In the genomic region with DNA sequence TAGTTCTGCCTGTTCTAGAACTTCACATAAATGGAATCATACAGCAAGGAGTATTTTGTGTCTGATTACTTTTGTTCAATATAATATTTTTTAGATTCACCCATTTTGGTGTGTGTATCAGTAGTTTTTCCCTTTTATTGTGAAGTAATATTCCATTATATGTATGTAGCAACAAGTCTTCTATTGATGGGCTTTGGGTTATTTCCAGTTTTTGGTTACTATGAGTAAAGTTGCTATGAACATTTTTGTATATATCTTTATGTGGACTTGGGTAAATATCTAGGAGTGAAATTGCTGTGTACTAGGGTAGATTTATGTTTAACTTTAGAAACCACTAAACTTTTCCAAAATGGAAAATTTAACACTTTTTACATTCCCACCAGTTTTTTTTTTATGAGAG, we compare ENCODE assay signal across 24 cellular contexts. TPM values are rescaled to one million over a fixed set of nuclear protein-coding genes. Genes with fewer than 3 reads are reported as not detected.
DNase-seq lines count a peak whose midpoint lies in the region; ATAC-seq and TF ChIP-seq lines count a peak whose summit lies in the region.
"Had no signal": no experiment of that assay in that cellular context is flagged by ENCODE, and none has a peak within 500 bp of the region (broad histone marks: within the 10 kb centered on the region; RNA-seq: fewer than 3 reads in every experiment).

No MANE protein-coding gene starts in this region.

- peaks cover 11 to 57% of the 10 kb centered on the region in 2 experiments; a peak in 3 of 4 replicates for H3K79me1 ChIP-seq in IMR-90 (ENCODE audit: low read depth in 1 of 2, low read length in 2 of 2)

- H3K9me1 ChIP-seq in IMR-90 (ENCODE audit: insufficient read depth, low read length): peaks cover under 1% of the 10 kb centered on the region; the same call in 1 of the 2 replicates

- H3K9me3 ChIP-seq in CD8-positive, alpha-beta T cell (ENCODE audit: low read length): no peaks in the 10 kb centered on the region
- H3K9me3 ChIP-seq in IMR-90 (ENCODE audit: control insufficient read depth, insufficient read depth, low read length): no peaks in the 10 kb centered on the region
- H3K9me3 ChIP-seq in adipocyte (ENCODE audit: control insufficient read depth, low read length): no peaks in the 10 kb centered on the region
- H3K9me3 ChIP-seq: Caco-2, neutrophil, SJSA1 had no signal

- DNase-seq in CD8-positive, alpha-beta T cell: no peak
- DNase-seq in IMR-90 (peak; percentile 28), adipocyte (ENCODE audit: low read depth) (peak; percentile 28), mesothelial cell of epicardium (ENCODE audit: low spot score in 2 of 2, unreplicated experiment in 2 of 2) (no peak), GM13976 (ENCODE audit: low spot score) (no peak), hepatic stellate cell (ENCODE audit: low spot score) (no peak)
- DNase-seq: activated CD4-positive, alpha-beta T cell treated with anti-CD3 and anti-CD28 coated beads, Interleukin-2, amount 50 U/mL, for 4 hours; activated CD8-positive, alpha-beta memory T cell treated with anti-CD3 and anti-CD28 coated beads, Interleukin-2, amount 50 U/mL, for 4 hours; activated gamma-delta T cell treated with Interleukin-2 at 50 U/mL for 16 hours; anterior cingulate cortex; Caco-2; DND-41; foreskin melanocyte; hippocampal formation; NCI-H1417 treated with DMSO at 0.1 percent for 48 hours; NCI-H2107; NCI-H446 treated with DMSO at 0.1 percent for 48 hours; T-helper 2 cell had no signal

- in situ Hi-C loops in IMR-90 (cut with MboI; ENCODE audit: low sequenced_read_pairs) (no loop called here), GM13976 (cut with MboI; ENCODE audit: low sequenced_read_pairs, unreplicated experiment) (no loop called here)

- no peak overlapping the region for H2BK5ac ChIP-seq in IMR-90 (ENCODE audit: low read depth, low read length, poor library complexity, severe bottlenecking)

- peak overlapping the region; percentile 9 for H3K27ac Mint-ChIP-seq in CD8-positive, alpha-beta T cell
- H3K27ac Mint-ChIP-seq in mesothelial cell of epicardium: peak overlapping the region; percentile 28
- H3K27ac Mint-ChIP-seq: stimulated activated effector memory CD8-positive, alpha-beta T cell treated with anti-CD3 and anti-CD28 coated beads, Interleukin-12 subunit alpha, Interleukin-12 subunit beta, amount 100 ng/mL, for 72 hours had no signal

- H2BK15ac ChIP-seq in IMR-90 (ENCODE audit: low read depth, low read length): no peak overlapping the region

- no peaks in the 10 kb centered on the region for H3K9me3 Mint-ChIP-seq in CD8-positive, alpha-beta T cell
- no peaks in the 10 kb centered on the region for H3K9me3 Mint-ChIP-seq in mesothelial cell of epicardium
- H3K9me3 Mint-ChIP-seq: stimulated activated effector memory CD8-positive, alpha-beta T cell treated with anti-CD3 and anti-CD28 coated beads, Interleukin-12 subunit alpha, Interleukin-12 subunit beta, amount 100 ng/mL, for 72 hours had no signal

- no peak overlapping the region for H3K18ac ChIP-seq in IMR-90 (ENCODE audit: low read depth, low read length)

- H3K14ac ChIP-seq in IMR-90 (replicated peaks; ENCODE audit: low read depth, low read length): no peak overlapping the region

- ATAC-seq in CD8-positive, alpha-beta T cell: no peak
- no peak for ATAC-seq in IMR-90 (ENCODE audit: low read depth)
- ATAC-seq in HG03460 (IDR thresholded peaks at IDR 0.05; ENCODE audit: unreplicated experiment): no peak
- ATAC-seq: Panc1; stimulated activated effector memory CD8-positive, alpha-beta T cell treated with anti-CD3 and anti-CD28 coated beads, Interleukin-12 subunit alpha, Interleukin-12 subunit beta, amount 100 ng/mL, for 72 hours had no signal

- POLR2A ChIA-PET in CD8-positive, alpha-beta T cell (lab: Charles Lee): no interaction called here
- POLR2A ChIA-PET in IMR-90 (lab: Charles Lee; ENCODE audit: unreplicated experiment): no interaction called here

- H2AK5ac ChIP-seq in IMR-90 (ENCODE audit: low read depth, low read length): no peak overlapping the region

- no peak overlapping the region for H4K8ac ChIP-seq in IMR-90 (ENCODE audit: low read depth in 2 of 2, low read length in 2 of 2)

- no peak overlapping the region for H2AK9ac ChIP-seq in IMR-90 (replicated peaks; ENCODE audit: low read depth, low read length, poor library complexity)

- H3K4me1 Mint-ChIP-seq in CD8-positive, alpha-beta T cell (ENCODE audit: low read depth): peaks cover 51% of the 10 kb centered on the region
- H3K4me1 Mint-ChIP-seq in mesothelial cell of epicardium: peaks cover 30% of the 10 kb centered on the region

- no peak overlapping the region for H3K27ac ChIP-seq in CD8-positive, alpha-beta T cell (ENCODE audit: low read depth, low read length)
- H3K27ac ChIP-seq in IMR-90 (ENCODE audit: insufficient read depth, low read length): no peak overlapping the region
- H3K27ac ChIP-seq: neutrophil, SJSA1, VCaP had no signal

- H4K5ac ChIP-seq in IMR-90 (ENCODE audit: low read depth, low read length): no peak overlapping the region

- no peaks in the 10 kb centered on the region for H3K27me3 Mint-ChIP-seq in CD8-positive, alpha-beta T cell (ENCODE audit: low read depth)
- no peaks in the 10 kb centered on the region for H3K27me3 Mint-ChIP-seq in mesothelial cell of epicardium (ENCODE audit: low read depth)

- H3K36me3 Mint-ChIP-seq in CD8-positive, alpha-beta T cell: no peaks in the 10 kb centered on the region
- no peaks in the 10 kb centered on the region for H3K36me3 Mint-ChIP-seq in mesothelial cell of epicardium
- H3K36me3 Mint-ChIP-seq: stimulated activated effector memory CD8-positive, alpha-beta T cell treated with anti-CD3 and anti-CD28 coated beads, Interleukin-12 subunit alpha, Interleukin-12 subunit beta, amount 100 ng/mL, for 72 hours had no signal

- TF ChIP-seq POLR2A in IMR-90 (IDR thresholded peaks at IDR 0.05; ENCODE audit: low read depth, low read length): no peak

- H2AFZ ChIP-seq in IMR-90 (replicated peaks; ENCODE audit: low read length, poor library complexity): no peak overlapping the region

- no peak overlapping the region for H3K4me3 Mint-ChIP-seq in CD8-positive, alpha-beta T cell
- no peak overlapping the region for H3K4me3 Mint-ChIP-seq in mesothelial cell of epicardium
- H3K4me3 Mint-ChIP-seq: stimulated activated effector memory CD8-positive, alpha-beta T cell treated with anti-CD3 and anti-CD28 coated beads, Interleukin-12 subunit alpha, Interleukin-12 subunit beta, amount 100 ng/mL, for 72 hours had no signal

- BruUV-seq in IMR-90 (replicated peaks; lab: Mats Ljungman, UMichigan): no TSS peak

- CTCF ChIA-PET in CD8-positive, alpha-beta T cell (lab: Charles Lee): no interaction called here
- CTCF ChIA-PET in IMR-90 (lab: Yijun Ruan, JAX): no interaction called here

- no peak overlapping the region for H3K4me3 ChIP-seq in CD8-positive, alpha-beta T cell (ENCODE audit: low read depth, low read length)
- H3K4me3 ChIP-seq in IMR-90 (ENCODE audit: insufficient read depth, low read depth, low read length): no peak overlapping the region
- no peak overlapping the region for H3K4me3 ChIP-seq in adipocyte (ENCODE audit: low read length)
- H3K4me3 ChIP-seq: SJSA1 had no signal

- H3K4ac ChIP-seq in IMR-90 (ENCODE audit: low read depth, low read length): no peak overlapping the region

- dilution Hi-C loops in IMR-90 (cut with HindIII; ENCODE audit: low sequenced_read_pairs, unreplicated experiment): no loop called here

- no peak overlapping the region for H3K56ac ChIP-seq in IMR-90 (ENCODE audit: extremely low read depth, insufficient read depth, low read length)

- TF ChIP-seq CTCF in CD8-positive, alpha-beta T cell (IDR thresholded peaks at IDR 0.05): no peak
- TF ChIP-seq CTCF in IMR-90 (conservative IDR thresholded peaks at IDR 0.05; ENCODE audit: low read depth, low read length) (no peak), mesothelial cell of epicardium (IDR thresholded peaks at IDR 0.05; ENCODE audit: unreplicated experiment) (no peak), GM13976 (IDR thresholded peaks at IDR 0.05; ENCODE audit: borderline replicate concordance, control extremely low read depth, extremely low read depth, insufficient read depth, missing control alignments) (no peak)

- no peak overlapping the region for H3K23ac ChIP-seq in IMR-90 (ENCODE audit: low read depth, low read length)

- H3K9ac ChIP-seq in IMR-90 (ENCODE audit: low read depth, low read length) (no peak overlapping the region), adipocyte (ENCODE audit: low read length) (no peak overlapping the region)

- intact Hi-C loops in CD8-positive, alpha-beta T cell (cut with DNase I, micrococcal nuclease): no loop called here
- intact Hi-C loops in IMR-90 (cut with micrococcal nuclease): no loop called here

- H3K4me1 ChIP-seq in CD8-positive, alpha-beta T cell (ENCODE audit: insufficient read depth, low read length): peaks cover 23% of the 10 kb centered on the region
- H3K4me1 ChIP-seq in IMR-90 (ENCODE audit: control insufficient read depth, insufficient read depth, low read length) (peaks cover 6% of the 10 kb centered on the region), adipocyte (ENCODE audit: control insufficient read depth, insufficient read depth, low read length) (peaks cover 44% of the 10 kb centered on the region)

- no peak overlapping the region for H2BK20ac ChIP-seq in IMR-90 (ENCODE audit: low read depth, low read length)

- H4K91ac ChIP-seq in IMR-90 (ENCODE audit: insufficient read depth, low read depth, low read length): no peak overlapping the region

- H3K27me3 ChIP-seq in CD8-positive, alpha-beta T cell (ENCODE audit: insufficient read depth, low read length): no peaks in the 10 kb centered on the region
- H3K27me3 ChIP-seq in IMR-90 (ENCODE audit: control insufficient read depth, insufficient read depth, low read length): no peaks in the 10 kb centered on the region
- no peaks in the 10 kb centered on the region for H3K27me3 ChIP-seq in adipocyte (replicated peaks; ENCODE audit: control insufficient read depth, insufficient read depth, low read length)
- H3K27me3 ChIP-seq: neutrophil, SJSA1 had no signal

- H2BK120ac ChIP-seq in IMR-90 (ENCODE audit: low read depth, low read length): no peak overlapping the region

- H4K20me1 ChIP-seq in IMR-90 (ENCODE audit: insufficient read depth, low read length): peaks cover 3% of the 10 kb centered on the region; the same call in 1 of the 2 replicates

- H3K36me3 ChIP-seq in CD8-positive, alpha-beta T cell (ENCODE audit: insufficient read depth, low read length): no peaks in the 10 kb centered on the region
- H3K36me3 ChIP-seq in IMR-90 (ENCODE audit: control insufficient read depth, insufficient read depth, low read length) (no peaks in the 10 kb centered on the region), adipocyte (ENCODE audit: control insufficient read depth, insufficient read depth, low read length, severe bottlenecking) (no peaks in the 10 kb centered on the region)
- H3K36me3 ChIP-seq: neutrophil, SJSA1 had no signal

- H3K4me2 ChIP-seq in IMR-90 (ENCODE audit: low read depth, low read length): no peak overlapping the region

- TF ChIP-seq RAD21 in IMR-90 (IDR thresholded peaks at IDR 0.05; ENCODE audit: low read length): no peak

RNA-seq across cellular contexts. Expression of a gene that starts 35.7 kb away (rescaled TPM):
- total RNA-seq in CD8-positive, alpha-beta T cell: 10 to 100 TPM; 20.7 to 21.8 TPM
- total RNA-seq in IMR-90 (2012; rRNA removed) (40.9 and 50.8 TPM in 2 replicates), mesothelial cell of epicardium (25.0 to 26.2 TPM (median 26.2 TPM) in 3 replicates)
- 24.0 and 30.6 TPM in 2 replicates for polyA plus RNA-seq in IMR-90 (2012; rRNA removed)
- polyA plus RNA-seq in IMR-90 (2012; cell fraction: cytosol; rRNA removed): 6.3 and 10.5 TPM in 2 replicates
- polyA plus RNA-seq in IMR-90 (2012; cell fraction: nucleus; rRNA removed; ENCODE audit: low replicate concordance): 2.0 and 9.9 TPM in 2 replicates

RNA-seq across cellular contexts. Expression of a gene that starts 36.0 kb away (rescaled TPM):
- total RNA-seq in CD8-positive, alpha-beta T cell: 10 to 100 TPM; 18.7 to 22.8 TPM
- total RNA-seq in IMR-90 (2012; rRNA removed) (46.4 and 50.8 TPM in 2 replicates), mesothelial cell of epicardium (47.6 to 49.4 TPM (median 48.7 TPM) in 3 replicates)
- polyA plus RNA-seq in IMR-90 (2012; rRNA removed): 21.6 and 26.6 TPM in 2 replicates
- 5.7 and 10.3 TPM in 2 replicates for polyA plus RNA-seq in IMR-90 (2012; cell fraction: cytosol; rRNA removed)
- polyA plus RNA-seq in IMR-90 (2012; cell fraction: nucleus; rRNA removed; ENCODE audit: low replicate concordance): 3.2 and 22.1 TPM in 2 replicates

Comparison
In these comparisons a context has a peak if more than half of its experiments do, and no peak if none do; other contexts are left out.
1. DNase-seq: peak in IMR-90 (single experiment) and adipocyte (single experiment); none in CD8-positive, alpha-beta T cell (0 of 7), mesothelial cell of epicardium (0 of 2), GM13976 (single experiment) and hepatic stellate cell (single experiment).